9 cellular contexts compared by ENCODE assay signal in genomic region chr6:111985202-111985731, GRCh38.
A peak's percentile ranks its signal among the peaks of the same experiment; 100 is the strongest.
DNase-seq lines count a peak whose midpoint lies in the region; ATAC-seq and TF ChIP-seq lines count a peak whose summit lies in the region.
"Had no signal": no experiment of that assay in that cellular context is flagged by ENCODE, and none has a peak within 500 bp of the region (broad histone marks: within the 10 kb centered on the region; RNA-seq: fewer than 3 reads in every experiment).

No MANE protein-coding gene starts in this region.

- no peaks in the 10 kb centered on the region for H3K27me3 Mint-ChIP-seq in CD4-positive, alpha-beta T cell

- H3K9me3 ChIP-seq in CD4-positive, alpha-beta T cell (ENCODE audit: control insufficient read depth, low read length) = no peaks in the 10 kb centered on the region

- H3K27ac ChIP-seq in CD4-positive, alpha-beta T cell (ENCODE audit: low read depth, low read length) = no peak overlapping the region
- H3K27ac ChIP-seq: cardiac muscle cell had no signal

- H3K27me3 ChIP-seq in CD4-positive, alpha-beta T cell (ENCODE audit: control insufficient read depth, insufficient read depth, low read length) = no peaks in the 10 kb centered on the region

- H3K27ac Mint-ChIP-seq in CD4-positive, alpha-beta T cell = peak overlapping the region; percentile 77
- peak overlapping the region; percentile 75 to 94 for H3K27ac Mint-ChIP-seq in activated naive CD4-positive, alpha-beta T cell treated with anti-CD3 and anti-CD28 coated beads, Interleukin-2, amount 50 U/mL, for 72 hours

- intact Hi-C loops in CD4-positive, alpha-beta T cell (cut with DNase I, micrococcal nuclease) = no loop called here

- CTCF ChIA-PET in CD4-positive, alpha-beta T cell (lab: Charles Lee) = interaction anchor here (1.3 kb wide), 1 partner anchor 12 kb away, joined by 4 read pairs; no protein-coding TSS in a partner anchor

- DNase-seq in CD4-positive, alpha-beta T cell = peak in 3 of 10 experiments; percentile 15 to 34 (median 19)
- DNase-seq in NCI-H1048 (lab: John Stamatoyannopoulos, UW) = peak; percentile 60
- peak; percentile 52 to 64 for DNase-seq in activated naive CD4-positive, alpha-beta T cell treated with anti-CD3 and anti-CD28 coated beads, Interleukin-2, amount 50 U/mL, for 72 hours (ENCODE audit: low spot score in 2 of 2)
- peak; percentile 82 for DNase-seq in left kidney (ENCODE audit: low read depth, low spot score)
- DNase-seq in OCI-M2 (lab: John Stamatoyannopoulos, UW; ENCODE audit: unreplicated experiment) = no peak

- TF ChIP-seq CTCF in CD4-positive, alpha-beta T cell (IDR thresholded peaks at IDR 0.05) = no peak

- no peaks in the 10 kb centered on the region for H3K36me3 Mint-ChIP-seq in CD4-positive, alpha-beta T cell (ENCODE audit: low read depth)
- H3K36me3 Mint-ChIP-seq in activated naive CD4-positive, alpha-beta T cell treated with anti-CD3 and anti-CD28 coated beads, Interleukin-2, amount 50 U/mL, for 72 hours = peaks cover 30 to 45% of the 10 kb centered on the region in 2 donors

- no peaks in the 10 kb centered on the region for H3K9me3 Mint-ChIP-seq in CD4-positive, alpha-beta T cell
- peaks cover 21 to 22% of the 10 kb centered on the region in 2 donors for H3K9me3 Mint-ChIP-seq in activated naive CD4-positive, alpha-beta T cell treated with anti-CD3 and anti-CD28 coated beads, Interleukin-2, amount 50 U/mL, for 72 hours

- peak; percentile 68 for ATAC-seq in CD4-positive, alpha-beta T cell (ENCODE audit: poor library complexity)
- peak; percentile 87 to 93 for ATAC-seq in activated naive CD4-positive, alpha-beta T cell treated with anti-CD3 and anti-CD28 coated beads, Interleukin-2, amount 50 U/mL, for 72 hours
- ATAC-seq in HG02763 (IDR thresholded peaks at IDR 0.05; ENCODE audit: unreplicated experiment) = no peak
- ATAC-seq in HG03097 (IDR thresholded peaks at IDR 0.05; ENCODE audit: low FRiP score, unreplicated experiment) = no peak
- no peak for ATAC-seq in HG02938 (IDR thresholded peaks at IDR 0.05; ENCODE audit: unreplicated experiment)

- H3K4me1 Mint-ChIP-seq in CD4-positive, alpha-beta T cell (ENCODE audit: low read depth) = peaks cover 95% of the 10 kb centered on the region

- POLR2A ChIA-PET in CD4-positive, alpha-beta T cell (lab: Charles Lee) = interaction anchor here (0.7 to 4.8 kb wide), 9 partner anchors 10 to 230 kb away, joined by 3 to 62 read pairs (median 4); partner anchors contain the start of gene FYN

- H3K4me3 Mint-ChIP-seq in CD4-positive, alpha-beta T cell = peak overlapping the region; percentile 45

Comparison
In these comparisons a context has a peak if more than half of its experiments do, and no peak if none do; other contexts are left out.
1. ATAC-seq: peak in CD4-positive, alpha-beta T cell (single experiment) and activated naive CD4-positive, alpha-beta T cell treated with anti-CD3 and anti-CD28 coated beads, Interleukin-2, amount 50 U/mL, for 72 hours (2 of 2); none in HG02763 (single experiment), HG03097 (single experiment) and HG02938 (single experiment).